ENCODE assay signal across 1 cellular context in genomic region chr13:38394777-38395504, GRCh38.
TF ChIP-seq lines count a peak whose summit lies in the region.

No MANE protein-coding gene starts in this region.

TF ChIP-seq in HepG2, 621 proteins besides CTCF, POLR2A, EP300 and RAD21 (continued from another document):
- TF ChIP-seq ARNT2 (CRISPR knock-in tag; IDR thresholded peaks at IDR 0.05; ENCODE audit: low read depth) = no peak
- TF ChIP-seq ZNF552 (CRISPR knock-in tag; IDR thresholded peaks at IDR 0.05; ENCODE audit: borderline replicate concordance) = no peak
- no peak for TF ChIP-seq ZNF619 (CRISPR knock-in tag; IDR thresholded peaks at IDR 0.05)
- TF ChIP-seq PITX1 (CRISPR knock-in tag; IDR thresholded peaks at IDR 0.05) = no peak
- TF ChIP-seq THAP7 (CRISPR knock-in tag; IDR thresholded peaks at IDR 0.05) = no peak
- TF ChIP-seq DDIT3 (CRISPR knock-in tag; IDR thresholded peaks at IDR 0.05) = no peak
